In genomic region chr12:7439579-7440505, GRCh38 we compare ENCODE assay signal across 8 cellular contexts. TPM values are rescaled to one million over a fixed set of nuclear protein-coding genes. Genes with fewer than 3 reads are reported as not detected.
DNase-seq lines count a peak whose midpoint lies in the region; ATAC-seq and TF ChIP-seq lines count a peak whose summit lies in the region.

No MANE protein-coding gene starts in this region.

- no peaks in the 10 kb centered on the region for H3K9me3 Mint-ChIP-seq in activated CD4-positive, alpha-beta T cell treated with anti-CD3 and anti-CD28 coated beads, Interleukin-2, amount 10 ng/mL, durations not matched to agents 24 days and 14 days
- peaks cover 0 to 9% (median 3%) of the 10 kb centered on the region in 7 donors for H3K9me3 Mint-ChIP-seq in naive B cell

- 9 to 14% methylated on average over 47 of the region's 84 CpGs for WGBS in testis, 2 donors

- peaks cover 5% of the 10 kb centered on the region for H3K4me1 Mint-ChIP-seq in activated CD4-positive, alpha-beta T cell treated with anti-CD3 and anti-CD28 coated beads, Interleukin-2, amount 10 ng/mL, durations not matched to agents 24 days and 14 days
- H3K4me1 Mint-ChIP-seq in naive B cell = peaks cover 0 to 4% (median 0%) of the 10 kb centered on the region in 3 donors

- ATAC-seq in naive B cell (ENCODE audit: low read depth in 2 of 2) (peak in 1 of 2 donors; percentile 43), HG02763 (IDR thresholded peaks at IDR 0.05; ENCODE audit: unreplicated experiment) (no peak), HG03439 (IDR thresholded peaks at IDR 0.05; ENCODE audit: unreplicated experiment) (no peak)

- H3K4me3 ChIP-seq in epithelial cell of esophagus (ENCODE audit: low read length) = peak overlapping the region; percentile 41
- H3K4me3 ChIP-seq in testis = peak overlapping the region; percentile 55 to 66

- H3K27me3 Mint-ChIP-seq in activated CD4-positive, alpha-beta T cell treated with anti-CD3 and anti-CD28 coated beads, Interleukin-2, amount 10 ng/mL, durations not matched to agents 24 days and 14 days = peaks cover 45% of the 10 kb centered on the region
- H3K27me3 Mint-ChIP-seq in naive B cell = peaks cover 14 to 43% (median 33%) of the 10 kb centered on the region in 3 donors

- H3K9me3 ChIP-seq in testis = no peaks in the 10 kb centered on the region

- H3K27me3 ChIP-seq in testis = no peaks in the 10 kb centered on the region

- no peak overlapping the region for H3K27ac Mint-ChIP-seq in activated CD4-positive, alpha-beta T cell treated with anti-CD3 and anti-CD28 coated beads, Interleukin-2, amount 10 ng/mL, durations not matched to agents 24 days and 14 days
- H3K27ac Mint-ChIP-seq in naive B cell = no peak overlapping the region

- no peaks in the 10 kb centered on the region for H3K36me3 ChIP-seq in testis (ENCODE audit: low read depth, missing control alignments)

- intact Hi-C loops in activated CD4-positive, alpha-beta T cell treated with anti-CD3 and anti-CD28 coated beads, Interleukin-2, amount 10 ng/mL, durations not matched to agents 24 days and 14 days (cut with micrococcal nuclease) = no loop called here
- intact Hi-C loops in testis (cut with DNase I; ENCODE audit: low total_unique reads) = no loop called here

- no peaks in the 10 kb centered on the region for H3K4me1 ChIP-seq in testis

- peak overlapping the region; percentile 72 for H3K4me3 Mint-ChIP-seq in activated CD4-positive, alpha-beta T cell treated with anti-CD3 and anti-CD28 coated beads, Interleukin-2, amount 10 ng/mL, durations not matched to agents 24 days and 14 days
- H3K4me3 Mint-ChIP-seq in naive B cell = peak overlapping the region in 7 of 8 donors; percentile 2 to 87 (median 43)

- no peak for TF ChIP-seq CTCF in GM13976 (IDR thresholded peaks at IDR 0.05; ENCODE audit: borderline replicate concordance, control extremely low read depth, extremely low read depth, insufficient read depth, missing control alignments)
- TF ChIP-seq CTCF in epithelial cell of esophagus (IDR thresholded peaks at IDR 0.05; ENCODE audit: insufficient read depth, low read depth, low read length, missing control alignments) = no peak
- TF ChIP-seq CTCF in testis (IDR thresholded peaks at IDR 0.05) = no peak

- peak; percentile 17 for DNase-seq in GM13976 (ENCODE audit: low spot score)
- DNase-seq in activated CD4-positive, alpha-beta T cell treated with anti-CD3 and anti-CD28 coated beads, Interleukin-2, amount 10 ng/mL, durations not matched to agents 24 days and 14 days = peak; percentile 66
- peak; percentile 65 for DNase-seq in epithelial cell of esophagus (ENCODE audit: low read depth)
- DNase-seq in naive B cell = no peak
- peak; percentile 75 for DNase-seq in testis
- no peak for DNase-seq in RKO (ENCODE audit: low spot score)

- no peak for TF ChIP-seq POLR2A in testis (IDR thresholded peaks at IDR 0.05)

- in situ Hi-C loops in GM13976 (cut with MboI; ENCODE audit: low sequenced_read_pairs, unreplicated experiment) = no loop called here

- H3K36me3 Mint-ChIP-seq in activated CD4-positive, alpha-beta T cell treated with anti-CD3 and anti-CD28 coated beads, Interleukin-2, amount 10 ng/mL, durations not matched to agents 24 days and 14 days (ENCODE audit: low read depth) = no peaks in the 10 kb centered on the region
- H3K36me3 Mint-ChIP-seq in naive B cell = peaks cover 0 to 10% of the 10 kb centered on the region in 2 donors

- H3K27ac ChIP-seq in testis = peak overlapping the region; percentile 80 to 82

RNA-seq across cellular contexts. Expression of gene CD163L1, which starts 4.1 kb away (rescaled TPM):
- total RNA-seq in activated CD4-positive, alpha-beta T cell treated with anti-CD3 and anti-CD28 coated beads, Interleukin-2, amount 10 ng/mL, durations not matched to agents 24 days and 14 days = not detected in 2 replicates
- polyA plus RNA-seq in naive B cell (ENCODE audit: low read depth in 6 of 6) = not detected
- total RNA-seq in testis = 10 to 100 TPM; 14.1 to 24.6 TPM
- polyA plus RNA-seq in testis (ENCODE audit: insufficient read depth, low read depth, low replicate concordance) = 8.8 TPM

Comparison
In these comparisons a context has a peak if more than half of its experiments do, and no peak if none do; other contexts are left out.
1. DNase-seq: peak in GM13976 (single experiment), activated CD4-positive, alpha-beta T cell treated with anti-CD3 and anti-CD28 coated beads, Interleukin-2, amount 10 ng/mL, durations not matched to agents 24 days and 14 days (single experiment), epithelial cell of esophagus (single experiment) and testis (single experiment); none in naive B cell (single experiment) and RKO (single experiment).
2. RNA of gene CD163L1, which starts 4.1 kb away (total RNA-seq): 14.1 to 24.6 TPM in testis; not detected in activated CD4-positive, alpha-beta T cell treated with anti-CD3 and anti-CD28 coated beads, Interleukin-2, amount 10 ng/mL, durations not matched to agents 24 days and 14 days; every median in the first group is over 10 times any median in the second.